ENCODE assay signal across 9 cellular contexts in genomic region chr1:228837817-228838716, GRCh38.
DNase-seq lines count a peak whose midpoint lies in the region; ATAC-seq and TF ChIP-seq lines count a peak whose summit lies in the region.
"Had no signal": no experiment of that assay in that cellular context is flagged by ENCODE, and none has a peak within 500 bp of the region (broad histone marks: within the 10 kb centered on the region; RNA-seq: fewer than 3 reads in every experiment).

No MANE protein-coding gene starts in this region.

- peak overlapping the region in 2 of 3 donors; percentile 13 to 35 for H3K4me3 ChIP-seq in right lobe of liver
- H3K4me3 ChIP-seq: SJCRH30 had no signal

- DNase-seq in HT1080 (ENCODE audit: low read depth) (peak; percentile 75), brain pericyte (ENCODE audit: low read depth, low spot score) (peak; percentile 82), right lobe of liver (peak; percentile 58 to 88 (median 73)), NCI-H2081 (lab: John Stamatoyannopoulos, UW) (no peak), RPMI8226 (no peak)
- DNase-seq in activated CD4-positive, CD25-positive, alpha-beta regulatory T cell treated with anti-CD3 and anti-CD28 coated beads, Interleukin-2, amount 50 U/mL, for 72 hours, result no peak

- intact Hi-C loops in right lobe of liver (cut with DNase I), result no loop called here

- H3K36me3 ChIP-seq in right lobe of liver, result no peaks in the 10 kb centered on the region
- H3K36me3 ChIP-seq: SJCRH30 had no signal

- peak overlapping the region; percentile 84 to 91 (median 90) for H3K27ac ChIP-seq in right lobe of liver
- H3K27ac ChIP-seq: SJCRH30 had no signal

- no peaks in the 10 kb centered on the region for H3K9me3 ChIP-seq in right lobe of liver
- H3K9me3 ChIP-seq: SJCRH30 had no signal

- TF ChIP-seq CTCF in right lobe of liver (IDR thresholded peaks at IDR 0.05), result no peak

- 6% methylated on average over 7 of the region's 11 CpGs for WGBS in right lobe of liver (ENCODE audit: insufficient coverage, low coverage, low lambda C conversion rate, missing lambda C conversion rate)

- ATAC-seq in GM18907 (IDR thresholded peaks at IDR 0.05; ENCODE audit: unreplicated experiment), result peak; percentile 66
- peak; percentile 80 to 92 (median 90) for ATAC-seq in right lobe of liver
- ATAC-seq in HG02884 (IDR thresholded peaks at IDR 0.05; ENCODE audit: unreplicated experiment), result no peak

- peak; percentile 62 for TF ChIP-seq POLR2A in right lobe of liver (IDR thresholded peaks at IDR 0.05)

- no peaks in the 10 kb centered on the region for H3K27me3 ChIP-seq in right lobe of liver
- H3K27me3 ChIP-seq: SJCRH30 had no signal

- H3K4me1 ChIP-seq in right lobe of liver, result peaks cover 0 to 29% (median 15%) of the 10 kb centered on the region in 4 donors

Comparison
In these comparisons a context has a peak if more than half of its experiments do, and no peak if none do; other contexts are left out.
1. DNase-seq: peak in HT1080 (single experiment), brain pericyte (single experiment) and right lobe of liver (3 of 3); none in activated CD4-positive, CD25-positive, alpha-beta regulatory T cell treated with anti-CD3 and anti-CD28 coated beads, Interleukin-2, amount 50 U/mL, for 72 hours (single experiment), NCI-H2081 (0 of 2) and RPMI8226 (single experiment).